In genomic region chr22:38834215-38834953, GRCh38 we compare ENCODE assay signal across 1 cellular context.
TF ChIP-seq lines count a peak whose summit lies in the region.

No MANE protein-coding gene starts in this region.

TF ChIP-seq in H1, 55 proteins besides CTCF, POLR2A, EP300 and RAD21:
- TF ChIP-seq SP2 (IDR thresholded peaks at IDR 0.05; ENCODE audit: low read length) (no peak), SIX5 (IDR thresholded peaks at IDR 0.05; ENCODE audit: low read depth, low read length) (no peak), SP1 (IDR thresholded peaks at IDR 0.05; ENCODE audit: low read depth, low read length) (no peak), MAFK (IDR thresholded peaks at IDR 0.05; ENCODE audit: low read depth, low read length) (no peak), TAF1 (IDR thresholded peaks at IDR 0.05; ENCODE audit: low read depth, low read length) (no peak), SP4 (IDR thresholded peaks at IDR 0.05; ENCODE audit: low read length) (no peak), BRCA1 (IDR thresholded peaks at IDR 0.05; ENCODE audit: low read depth, low read length) (no peak), USF2 (IDR thresholded peaks at IDR 0.05; ENCODE audit: low read length) (no peak), BACH1 (IDR thresholded peaks at IDR 0.05; ENCODE audit: low read length) (no peak), KDM5A (IDR thresholded peaks at IDR 0.05; ENCODE audit: low read length) (no peak), MAX (IDR thresholded peaks at IDR 0.05) (no peak), SAP30 (IDR thresholded peaks at IDR 0.05; ENCODE audit: insufficient read depth, insufficient replicate concordance, low read length) (no peak), HDAC2 (IDR thresholded peaks at IDR 0.05; ENCODE audit: borderline replicate concordance in 1 of 2, low read depth in 2 of 2, low read length in 2 of 2) (no peak), GABPA (IDR thresholded peaks at IDR 0.05; ENCODE audit: borderline replicate concordance, insufficient read depth, low read length) (no peak), SIN3A (conservative IDR thresholded peaks at IDR 0.05 in 1 of 2, IDR thresholded peaks at IDR 0.05 in 1 of 2; ENCODE audit: low read depth in 1 of 2, low read length in 2 of 2) (no peak), YY1 (IDR thresholded peaks at IDR 0.05; ENCODE audit: low read depth, low read length) (no peak)
